Comparison of ENCODE assay signal across 1 cellular context in the genomic region with DNA sequence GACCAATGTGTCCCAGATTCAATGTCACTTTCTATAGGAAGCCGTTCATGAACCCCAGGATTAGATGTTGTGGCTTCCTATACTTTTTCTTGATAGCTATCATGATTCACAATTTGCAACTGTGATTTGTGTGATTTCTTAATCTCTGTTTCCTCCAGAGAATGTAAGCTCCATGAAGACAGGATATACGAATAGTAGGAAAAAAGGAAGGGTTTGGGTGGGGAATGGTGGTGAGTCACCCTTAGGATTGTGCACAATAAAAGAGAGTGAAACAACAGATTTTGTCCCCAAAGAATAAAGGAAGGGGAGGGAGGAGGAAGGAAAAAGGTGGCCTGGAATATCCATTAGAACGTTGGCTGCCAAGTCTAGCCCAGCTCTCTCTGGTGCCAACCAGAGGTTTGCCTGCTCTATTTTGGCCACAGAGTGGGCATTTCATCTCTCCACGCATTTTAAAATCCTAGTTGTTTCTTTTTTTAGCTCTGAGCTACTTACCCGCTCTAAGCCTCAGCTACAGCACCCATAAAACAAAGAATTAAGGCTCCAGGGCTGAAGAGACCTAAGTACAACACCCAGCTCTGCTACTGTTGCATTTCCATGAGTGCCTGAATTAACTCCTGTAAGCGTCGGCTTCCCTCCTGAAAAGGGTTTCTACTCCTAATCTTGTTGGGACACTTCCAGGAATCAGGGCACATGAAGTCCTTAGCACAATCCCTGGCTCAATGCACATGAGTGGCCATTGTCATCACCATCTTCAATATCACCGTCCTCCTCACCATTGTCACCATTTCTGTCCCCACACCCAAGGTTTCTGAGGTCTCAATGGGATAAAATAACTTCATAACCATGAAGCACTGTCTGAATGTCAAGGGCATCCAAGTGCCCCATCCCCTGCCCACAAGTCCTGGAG.
TF ChIP-seq lines count a peak whose summit lies in the region.

No MANE protein-coding gene starts in this region.

TF ChIP-seq in GM23338, 12 proteins besides CTCF, POLR2A, EP300 and RAD21 (continued from another document):
- TF ChIP-seq, protein P1, sequence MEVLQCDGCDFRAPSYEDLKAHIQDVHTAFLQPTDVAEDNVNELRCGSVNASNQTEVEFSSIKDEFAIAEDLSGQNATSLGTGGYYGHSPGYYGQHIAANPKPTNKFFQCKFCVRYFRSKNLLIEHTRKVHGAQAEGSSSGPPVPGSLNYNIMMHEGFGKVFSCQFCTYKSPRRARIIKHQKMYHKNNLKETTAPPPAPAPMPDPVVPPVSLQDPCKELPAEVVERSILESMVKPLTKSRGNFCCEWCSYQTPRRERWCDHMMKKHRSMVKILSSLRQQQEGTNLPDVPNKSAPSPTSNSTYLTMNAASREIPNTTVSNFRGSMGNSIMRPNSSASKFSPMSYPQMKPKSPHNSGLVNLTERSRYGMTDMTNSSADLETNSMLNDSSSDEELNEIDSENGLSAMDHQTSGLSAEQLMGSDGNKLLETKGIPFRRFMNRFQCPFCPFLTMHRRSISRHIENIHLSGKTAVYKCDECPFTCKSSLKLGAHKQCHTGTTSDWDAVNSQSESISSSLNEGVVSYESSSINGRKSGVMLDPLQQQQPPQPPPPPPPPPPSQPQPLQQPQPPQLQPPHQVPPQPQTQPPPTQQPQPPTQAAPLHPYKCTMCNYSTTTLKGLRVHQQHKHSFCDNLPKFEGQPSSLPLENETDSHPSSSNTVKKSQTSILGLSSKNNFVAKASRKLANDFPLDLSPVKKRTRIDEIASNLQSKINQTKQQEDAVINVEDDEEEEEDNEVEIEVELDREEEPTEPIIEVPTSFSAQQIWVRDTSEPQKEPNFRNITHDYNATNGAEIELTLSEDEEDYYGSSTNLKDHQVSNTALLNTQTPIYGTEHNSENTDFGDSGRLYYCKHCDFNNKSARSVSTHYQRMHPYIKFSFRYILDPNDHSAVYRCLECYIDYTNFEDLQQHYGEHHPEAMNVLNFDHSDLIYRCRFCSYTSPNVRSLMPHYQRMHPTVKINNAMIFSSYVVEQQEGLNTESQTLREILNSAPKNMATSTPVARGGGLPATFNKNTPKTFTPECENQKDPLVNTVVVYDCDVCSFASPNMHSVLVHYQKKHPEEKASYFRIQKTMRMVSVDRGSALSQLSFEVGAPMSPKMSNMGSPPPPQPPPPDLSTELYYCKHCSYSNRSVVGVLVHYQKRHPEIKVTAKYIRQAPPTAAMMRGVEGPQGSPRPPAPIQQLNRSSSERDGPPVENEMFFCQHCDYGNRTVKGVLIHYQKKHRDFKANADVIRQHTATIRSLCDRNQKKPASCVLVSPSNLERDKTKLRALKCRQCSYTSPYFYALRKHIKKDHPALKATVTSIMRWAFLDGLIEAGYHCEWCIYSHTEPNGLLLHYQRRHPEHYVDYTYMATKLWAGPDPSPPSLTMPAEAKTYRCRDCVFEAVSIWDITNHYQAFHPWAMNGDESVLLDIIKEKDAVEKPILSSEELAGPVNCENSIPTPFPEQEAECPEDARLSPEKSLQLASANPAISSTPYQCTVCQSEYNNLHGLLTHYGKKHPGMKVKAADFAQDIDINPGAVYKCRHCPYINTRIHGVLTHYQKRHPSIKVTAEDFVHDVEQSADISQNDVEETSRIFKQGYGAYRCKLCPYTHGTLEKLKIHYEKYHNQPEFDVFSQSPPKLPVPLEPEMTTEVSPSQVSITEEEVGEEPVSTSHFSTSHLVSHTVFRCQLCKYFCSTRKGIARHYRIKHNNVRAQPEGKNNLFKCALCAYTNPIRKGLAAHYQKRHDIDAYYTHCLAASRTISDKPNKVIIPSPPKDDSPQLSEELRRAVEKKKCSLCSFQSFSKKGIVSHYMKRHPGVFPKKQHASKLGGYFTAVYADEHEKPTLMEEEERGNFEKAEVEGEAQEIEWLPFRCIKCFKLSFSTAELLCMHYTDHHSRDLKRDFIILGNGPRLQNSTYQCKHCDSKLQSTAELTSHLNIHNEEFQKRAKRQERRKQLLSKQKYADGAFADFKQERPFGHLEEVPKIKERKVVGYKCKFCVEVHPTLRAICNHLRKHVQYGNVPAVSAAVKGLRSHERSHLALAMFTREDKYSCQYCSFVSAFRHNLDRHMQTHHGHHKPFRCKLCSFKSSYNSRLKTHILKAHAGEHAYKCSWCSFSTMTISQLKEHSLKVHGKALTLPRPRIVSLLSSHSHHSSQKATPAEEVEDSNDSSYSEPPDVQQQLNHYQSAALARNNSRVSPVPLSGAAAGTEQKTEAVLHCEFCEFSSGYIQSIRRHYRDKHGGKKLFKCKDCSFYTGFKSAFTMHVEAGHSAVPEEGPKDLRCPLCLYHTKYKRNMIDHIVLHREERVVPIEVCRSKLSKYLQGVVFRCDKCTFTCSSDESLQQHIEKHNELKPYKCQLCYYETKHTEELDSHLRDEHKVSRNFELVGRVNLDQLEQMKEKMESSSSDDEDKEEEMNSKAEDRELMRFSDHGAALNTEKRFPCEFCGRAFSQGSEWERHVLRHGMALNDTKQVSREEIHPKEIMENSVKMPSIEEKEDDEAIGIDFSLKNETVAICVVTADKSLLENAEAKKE (CRISPR knock-in tag; IDR thresholded peaks at IDR 0.05): no peak
- no peak for TF ChIP-seq ZNF114 (CRISPR knock-in tag; IDR thresholded peaks at IDR 0.05)
- TF ChIP-seq POLR2AphosphoS5 (IDR thresholded peaks at IDR 0.05; ENCODE audit: low read depth): no peak
- TF ChIP-seq EZH2phosphoT487 (IDR thresholded peaks at IDR 0.05; ENCODE audit: unreplicated experiment): no peak
- TF ChIP-seq, protein P2, sequence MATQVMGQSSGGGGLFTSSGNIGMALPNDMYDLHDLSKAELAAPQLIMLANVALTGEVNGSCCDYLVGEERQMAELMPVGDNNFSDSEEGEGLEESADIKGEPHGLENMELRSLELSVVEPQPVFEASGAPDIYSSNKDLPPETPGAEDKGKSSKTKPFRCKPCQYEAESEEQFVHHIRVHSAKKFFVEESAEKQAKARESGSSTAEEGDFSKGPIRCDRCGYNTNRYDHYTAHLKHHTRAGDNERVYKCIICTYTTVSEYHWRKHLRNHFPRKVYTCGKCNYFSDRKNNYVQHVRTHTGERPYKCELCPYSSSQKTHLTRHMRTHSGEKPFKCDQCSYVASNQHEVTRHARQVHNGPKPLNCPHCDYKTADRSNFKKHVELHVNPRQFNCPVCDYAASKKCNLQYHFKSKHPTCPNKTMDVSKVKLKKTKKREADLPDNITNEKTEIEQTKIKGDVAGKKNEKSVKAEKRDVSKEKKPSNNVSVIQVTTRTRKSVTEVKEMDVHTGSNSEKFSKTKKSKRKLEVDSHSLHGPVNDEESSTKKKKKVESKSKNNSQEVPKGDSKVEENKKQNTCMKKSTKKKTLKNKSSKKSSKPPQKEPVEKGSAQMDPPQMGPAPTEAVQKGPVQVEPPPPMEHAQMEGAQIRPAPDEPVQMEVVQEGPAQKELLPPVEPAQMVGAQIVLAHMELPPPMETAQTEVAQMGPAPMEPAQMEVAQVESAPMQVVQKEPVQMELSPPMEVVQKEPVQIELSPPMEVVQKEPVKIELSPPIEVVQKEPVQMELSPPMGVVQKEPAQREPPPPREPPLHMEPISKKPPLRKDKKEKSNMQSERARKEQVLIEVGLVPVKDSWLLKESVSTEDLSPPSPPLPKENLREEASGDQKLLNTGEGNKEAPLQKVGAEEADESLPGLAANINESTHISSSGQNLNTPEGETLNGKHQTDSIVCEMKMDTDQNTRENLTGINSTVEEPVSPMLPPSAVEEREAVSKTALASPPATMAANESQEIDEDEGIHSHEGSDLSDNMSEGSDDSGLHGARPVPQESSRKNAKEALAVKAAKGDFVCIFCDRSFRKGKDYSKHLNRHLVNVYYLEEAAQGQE (IDR thresholded peaks at IDR 0.05; ENCODE audit: unreplicated experiment): no peak
